In the genomic region with DNA sequence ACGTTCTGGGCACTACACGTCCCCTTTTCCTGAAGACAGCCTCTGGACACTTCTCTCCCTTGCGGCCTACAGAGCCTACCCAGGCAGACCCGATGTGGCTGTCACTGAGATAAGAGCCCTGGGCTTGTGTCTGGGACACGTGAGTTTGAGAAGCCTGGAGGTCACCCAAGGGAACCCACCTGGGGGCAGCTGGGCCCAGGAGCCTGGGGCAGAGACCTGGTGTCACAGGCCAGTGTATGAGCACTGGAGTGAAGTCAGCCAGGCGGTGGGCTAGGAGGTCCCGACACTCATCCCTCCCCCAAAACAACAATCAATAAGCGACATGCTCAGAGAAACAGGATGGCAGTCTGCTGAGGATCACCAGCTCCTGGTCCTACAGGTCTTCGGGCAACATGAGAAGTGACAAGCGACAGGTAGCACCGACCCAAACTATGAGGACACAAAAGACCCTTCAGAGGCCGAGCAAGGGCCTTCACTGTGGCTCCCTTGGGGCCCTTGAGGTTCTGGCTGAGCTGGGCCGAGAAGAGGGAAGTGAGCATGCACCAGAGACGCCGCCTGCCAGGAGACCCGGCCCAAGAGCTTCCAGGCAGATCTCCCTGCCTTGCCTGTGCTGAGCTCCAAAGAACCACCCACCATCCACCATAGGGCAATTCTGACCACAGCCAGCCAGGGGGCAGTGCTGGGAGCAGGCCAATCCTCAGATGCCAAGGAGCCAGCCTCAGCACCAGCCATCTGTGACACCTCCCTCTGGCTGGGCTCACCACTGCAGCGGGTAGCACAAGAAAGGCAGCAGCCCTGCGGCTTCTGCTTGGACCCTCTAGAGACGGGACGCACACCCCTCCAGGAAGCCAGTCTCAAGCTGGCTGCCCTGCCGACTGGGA, we compare ENCODE assay signal across 1 cellular context.
TF ChIP-seq lines count a peak whose summit lies in the region.

No MANE protein-coding gene starts in this region.

TF ChIP-seq in GM12878, 131 proteins besides CTCF, POLR2A, EP300 and RAD21:
- TF ChIP-seq RUNX3 (IDR thresholded peaks at IDR 0.05; ENCODE audit: low read length) (peak; percentile 58), KAT2A (conservative IDR thresholded peaks at IDR 0.05; ENCODE audit: control insufficient read depth, low read depth, low read length) (no peak)
- TF ChIP-seq, protein P1, sequence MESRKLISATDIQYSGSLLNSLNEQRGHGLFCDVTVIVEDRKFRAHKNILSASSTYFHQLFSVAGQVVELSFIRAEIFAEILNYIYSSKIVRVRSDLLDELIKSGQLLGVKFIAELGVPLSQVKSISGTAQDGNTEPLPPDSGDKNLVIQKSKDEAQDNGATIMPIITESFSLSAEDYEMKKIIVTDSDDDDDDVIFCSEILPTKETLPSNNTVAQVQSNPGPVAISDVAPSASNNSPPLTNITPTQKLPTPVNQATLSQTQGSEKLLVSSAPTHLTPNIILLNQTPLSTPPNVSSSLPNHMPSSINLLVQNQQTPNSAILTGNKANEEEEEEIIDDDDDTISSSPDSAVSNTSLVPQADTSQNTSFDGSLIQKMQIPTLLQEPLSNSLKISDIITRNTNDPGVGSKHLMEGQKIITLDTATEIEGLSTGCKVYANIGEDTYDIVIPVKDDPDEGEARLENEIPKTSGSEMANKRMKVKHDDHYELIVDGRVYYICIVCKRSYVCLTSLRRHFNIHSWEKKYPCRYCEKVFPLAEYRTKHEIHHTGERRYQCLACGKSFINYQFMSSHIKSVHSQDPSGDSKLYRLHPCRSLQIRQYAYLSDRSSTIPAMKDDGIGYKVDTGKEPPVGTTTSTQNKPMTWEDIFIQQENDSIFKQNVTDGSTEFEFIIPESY (IDR thresholded peaks at IDR 0.05), result no peak
